In the genomic region with DNA sequence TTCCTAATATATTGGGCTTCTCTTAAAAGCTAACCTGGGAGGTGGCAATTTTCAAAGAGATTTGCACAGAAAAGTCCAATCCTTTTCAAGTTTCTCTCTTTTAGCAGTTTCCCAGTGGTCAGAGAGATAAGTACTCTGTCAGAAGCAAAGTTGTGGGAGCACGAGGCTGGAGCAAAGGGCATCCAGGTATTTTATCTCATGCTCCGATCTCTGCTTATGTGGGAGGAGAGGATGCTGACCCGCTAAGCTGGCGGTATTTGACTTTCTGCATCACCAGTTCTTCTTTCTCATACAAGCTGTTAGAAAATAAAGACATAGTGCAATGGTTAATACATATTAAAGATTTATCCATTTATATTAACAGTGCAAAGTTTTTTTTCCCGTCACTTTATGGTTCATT, we compare ENCODE assay signal across 20 cellular contexts. TPM values are rescaled to one million over a fixed set of nuclear protein-coding genes. Genes with fewer than 3 reads are reported as not detected.
DNase-seq lines count a peak whose midpoint lies in the region; ATAC-seq and TF ChIP-seq lines count a peak whose summit lies in the region.
"Had no signal": no experiment of that assay in that cellular context is flagged by ENCODE, and none has a peak within 500 bp of the region (broad histone marks: within the 10 kb centered on the region; RNA-seq: fewer than 3 reads in every experiment).

No MANE protein-coding gene starts in this region.

- no peak overlapping the region for H3K27ac ChIP-seq in lower lobe of right lung

- no peak overlapping the region for H3K4me3 ChIP-seq in lower lobe of right lung
- H3K4me3 ChIP-seq: GM23338 had no signal

- no peaks in the 10 kb centered on the region for H3K9me3 ChIP-seq in lower lobe of right lung

- DNase-seq in ELF-1 (ENCODE audit: low read depth, low spot score) (peak; percentile 3), dermis blood vessel endothelial cell (peak; percentile 6), kidney tubule cell (ENCODE audit: low spot score) (peak; percentile 6), AG08396 (ENCODE audit: low spot score) (no peak), lower lobe of right lung (no peak)
- DNase-seq: 8988T; C1 segment of cervical spinal cord; CD4-positive, CD25-positive, alpha-beta regulatory T cell; CD8-positive, alpha-beta memory T cell; COR-L47; DMS 273 treated with DMSO at 0.1 percent for 48 hours; DMS53; DND-41 had no signal

- H3K4me1 ChIP-seq in lower lobe of right lung = no peaks in the 10 kb centered on the region

- no peak for TF ChIP-seq CTCF in lower lobe of right lung (IDR thresholded peaks at IDR 0.05)

- H3K27me3 ChIP-seq in lower lobe of right lung (ENCODE audit: low read depth) = no peaks in the 10 kb centered on the region

- intact Hi-C loops in lower lobe of right lung (cut with DNase I) = no loop called here

- ATAC-seq in HG03159 (IDR thresholded peaks at IDR 0.05; ENCODE audit: unreplicated experiment) (no peak), HG03439 (IDR thresholded peaks at IDR 0.05; ENCODE audit: unreplicated experiment) (no peak), lower lobe of right lung (no peak)
- ATAC-seq: GM23338, HCT116 had no signal

- no peaks in the 10 kb centered on the region for H3K36me3 ChIP-seq in lower lobe of right lung

RNA-seq across cellular contexts. Expression of a gene that starts 44.5 kb away (rescaled TPM):
- total RNA-seq in dermis blood vessel endothelial cell (not detected in 2 replicates), lower lobe of right lung (not detected)
- total RNA-seq: A673; B cell; CD4-positive, CD25-positive, alpha-beta regulatory T cell; CD8-positive, alpha-beta memory T cell; GM23338; HT-29 had no signal

Comparison
In these comparisons a context has a peak if more than half of its experiments do, and no peak if none do; other contexts are left out.
1. DNase-seq: peak in ELF-1 (single experiment), dermis blood vessel endothelial cell (single experiment) and kidney tubule cell (single experiment); none in AG08396 (single experiment) and lower lobe of right lung (single experiment).